ENCODE assay signal across 1 cellular context in genomic region chr10:132447446-132448247, GRCh38.
A peak's percentile ranks its signal among the peaks of the same experiment; 100 is the strongest.
TF ChIP-seq lines count a peak whose summit lies in the region.

No MANE protein-coding gene starts in this region.

TF ChIP-seq in GM12878, 131 proteins besides CTCF, POLR2A, EP300 and RAD21 (continued from another document):
- TF ChIP-seq PRDM15 (CRISPR knock-in tag; IDR thresholded peaks at IDR 0.05) (no peak), ZSCAN29 (IDR thresholded peaks at IDR 0.05) (no peak), SMARCA5 (IDR thresholded peaks at IDR 0.05) (no peak), ZBTB33 (IDR thresholded peaks at IDR 0.05) (0 out of 2 replicates have a peak, but pooled peaks have one; percentile 25), BACH1 (IDR thresholded peaks at IDR 0.05; ENCODE audit: borderline replicate concordance) (no peak), CUX1 (IDR thresholded peaks at IDR 0.05; ENCODE audit: insufficient replicate concordance, low read depth, low read length) (no peak), RELB (IDR thresholded peaks at IDR 0.05; ENCODE audit: low read depth) (no peak), USF1 (IDR thresholded peaks at IDR 0.05; ENCODE audit: borderline replicate concordance, extremely low read length, insufficient read depth, low read depth, low read length) (peak; percentile 33), RUNX3 (IDR thresholded peaks at IDR 0.05; ENCODE audit: low read length) (peak; percentile 38; the same call in 1 of the 2 replicates)
